Comparison of ENCODE assay signal across 8 cellular contexts in the genomic region with DNA sequence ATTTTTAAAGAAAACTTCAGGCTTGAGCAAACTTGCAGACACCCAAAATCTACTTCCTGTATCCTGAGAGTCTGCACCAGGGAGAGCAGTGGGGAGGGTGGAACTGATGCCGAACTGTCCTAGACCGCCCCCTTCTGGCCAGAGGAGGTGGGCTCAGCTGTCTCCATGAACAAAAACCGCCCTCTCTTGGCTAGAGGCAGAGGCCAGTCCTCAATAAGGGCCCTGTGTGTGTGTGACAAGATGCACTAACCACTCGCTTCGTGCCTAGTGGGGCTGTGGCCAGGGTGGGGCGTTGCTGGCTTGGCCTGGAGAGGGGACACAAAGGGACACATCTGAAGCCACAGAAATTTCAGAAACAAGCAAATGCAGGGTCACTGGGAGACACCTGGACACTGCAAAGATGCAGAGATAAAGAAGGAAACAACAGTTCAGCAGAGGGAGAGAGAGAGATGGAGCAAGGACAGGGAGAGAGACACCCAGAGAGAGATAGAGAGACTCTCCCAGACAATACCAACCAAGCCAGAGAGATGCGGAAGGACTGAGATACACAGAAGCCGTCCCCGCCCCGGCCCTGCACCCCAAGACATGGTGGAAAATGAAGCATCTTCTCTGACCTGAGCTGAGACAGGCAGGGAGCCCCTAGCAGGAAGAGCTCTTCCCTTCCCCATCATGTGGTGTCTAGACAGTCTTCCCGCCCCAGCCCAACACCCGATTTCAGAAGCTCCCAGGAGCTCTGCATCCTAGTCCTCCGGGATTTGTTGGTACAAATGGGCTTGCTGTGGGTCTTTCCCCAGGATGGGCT. TPM values are rescaled to one million over a fixed set of nuclear protein-coding genes. Genes with fewer than 3 reads are reported as not detected.
DNase-seq lines count a peak whose midpoint lies in the region; ATAC-seq, FAIRE-seq and TF ChIP-seq lines count a peak whose summit lies in the region.

No MANE protein-coding gene starts in this region.

- H3K27ac Mint-ChIP-seq in neural crest cell (ENCODE audit: unreplicated experiment) = no peak overlapping the region
- H3K27ac Mint-ChIP-seq in stimulated activated naive CD8-positive, alpha-beta T cell treated with anti-CD3 and anti-CD28 coated beads, Interleukin-15, amount 100 ng/mL, for 72 hours = peak overlapping the region; percentile 15 to 84

- no peaks in the 10 kb centered on the region for H3K36me3 ChIP-seq in PC-3 (ENCODE audit: low read depth, low read length)
- no peaks in the 10 kb centered on the region for H3K36me3 ChIP-seq in fibroblast of lung (ENCODE audit: control insufficient read depth, insufficient read depth, low read length)

- no peaks in the 10 kb centered on the region for H3K9me2 ChIP-seq in PC-3 (replicated peaks; ENCODE audit: low read length)

- no TSS peak for BruUV-seq in PC-3 (replicated peaks; lab: Mats Ljungman, UMichigan)

- no peaks in the 10 kb centered on the region for H3K27me3 Mint-ChIP-seq in neural crest cell (ENCODE audit: low read depth)
- H3K27me3 Mint-ChIP-seq in stimulated activated naive CD8-positive, alpha-beta T cell treated with anti-CD3 and anti-CD28 coated beads, Interleukin-15, amount 100 ng/mL, for 72 hours = peaks cover 28% of the 10 kb centered on the region

- no peaks in the 10 kb centered on the region for H3K9me3 Mint-ChIP-seq in neural crest cell
- no peaks in the 10 kb centered on the region for H3K9me3 Mint-ChIP-seq in stimulated activated naive CD8-positive, alpha-beta T cell treated with anti-CD3 and anti-CD28 coated beads, Interleukin-15, amount 100 ng/mL, for 72 hours

- FAIRE-seq in HTR-8/SVneo (lab: Jason Lieb, UNC) = peak; percentile 89

- H3K9ac ChIP-seq in PC-3 (ENCODE audit: low read length) (no peak overlapping the region), fibroblast of lung (ENCODE audit: insufficient read depth, low read length) (no peak overlapping the region)

- ATAC-seq in GM21526 (IDR thresholded peaks at IDR 0.05; ENCODE audit: low FRiP score, unreplicated experiment) = peak; percentile 99
- ATAC-seq in PC-3 = peak; percentile 99
- peak; percentile 99 for ATAC-seq in stimulated activated naive CD8-positive, alpha-beta T cell treated with anti-CD3 and anti-CD28 coated beads, Interleukin-15, amount 100 ng/mL, for 72 hours

- intact Hi-C loops in PC-3 (cut with micrococcal nuclease) = loop anchor here (1.0 to 10.0 kb wide), 5 partner anchors 55 to 481 kb away; no protein-coding TSS in a partner anchor

- no peak overlapping the region for H3K4me3 Mint-ChIP-seq in neural crest cell
- H3K4me3 Mint-ChIP-seq in stimulated activated naive CD8-positive, alpha-beta T cell treated with anti-CD3 and anti-CD28 coated beads, Interleukin-15, amount 100 ng/mL, for 72 hours = no peak overlapping the region

- CTCF ChIA-PET in PC-3 (lab: Charles Lee) = interaction anchor here (0.6 to 1.1 kb wide), 2 partner anchors 56 to 86 kb away, joined by 3 to 10 read pairs; no protein-coding TSS in a partner anchor

- H3K4me2 ChIP-seq in PC-3 (ENCODE audit: low read length) (no peak overlapping the region), fibroblast of lung (ENCODE audit: extremely low read depth, insufficient read depth, low read length) (no peak overlapping the region)

- H3K27me3 ChIP-seq in PC-3 (ENCODE audit: low read length) (no peaks in the 10 kb centered on the region), fibroblast of lung (ENCODE audit: control insufficient read depth, insufficient read depth, low read length) (peaks cover 9% of the 10 kb centered on the region)

- no peak overlapping the region for H3K27ac ChIP-seq in PC-3 (ENCODE audit: low read length)
- no peak overlapping the region for H3K27ac ChIP-seq in fibroblast of lung (ENCODE audit: insufficient read depth, low read length)

- H3K4me3 ChIP-seq in PC-3 (ENCODE audit: low read length) (no peak overlapping the region), fibroblast of lung (replicated peaks in 1 of 4; ENCODE audit: control extremely low read depth in 1 of 4, insufficient read depth in 1 of 4, low read depth in 3 of 4, low read length in 4 of 4) (no peak overlapping the region)

- H3K4me1 ChIP-seq in PC-3 (ENCODE audit: insufficient read depth, low read length) (peaks cover 28% of the 10 kb centered on the region), fibroblast of lung (ENCODE audit: control insufficient read depth, extremely low read depth, insufficient read depth, low read length) (no peaks in the 10 kb centered on the region)

- TF ChIP-seq CTCF in PC-3 (conservative IDR thresholded peaks at IDR 0.05; ENCODE audit: low read depth, low read length) (peak; percentile 99), fibroblast of lung (conservative IDR thresholded peaks at IDR 0.05 in 1 of 2, IDR thresholded peaks at IDR 0.05 in 1 of 2; ENCODE audit: low read depth in 1 of 2, low read length in 2 of 2) (peak; percentile 94 to 95), neural crest cell (conservative IDR thresholded peaks at IDR 0.05) (peak; percentile 93)

- H3F3A ChIP-seq in PC-3 (ENCODE audit: low read length, unreplicated experiment) = no peaks in the 10 kb centered on the region

- H3K36me3 Mint-ChIP-seq in neural crest cell (ENCODE audit: low read depth) = no peaks in the 10 kb centered on the region

- H2AFZ ChIP-seq in PC-3 (ENCODE audit: low read length) = 0 out of 2 replicates have a peak overlapping the region, but pooled peaks have one; percentile 40
- no peak overlapping the region for H2AFZ ChIP-seq in fibroblast of lung (ENCODE audit: low read length)

- POLR2A ChIA-PET in PC-3 (lab: Charles Lee; ENCODE audit: unreplicated experiment) = no interaction called here

- DNase-seq in DMS53 (lab: John Stamatoyannopoulos, UW) (peak; percentile 89), HTR-8/SVneo (ENCODE audit: insufficient read length, low spot score) (peak; percentile 96), PC-3 (peak; percentile 91), fibroblast of lung (ENCODE audit: low read depth in 2 of 2) (peak; percentile 60 to 76), neural crest cell (ENCODE audit: low read depth, low spot score) (peak; percentile 87)
- DNase-seq in activated T-cell treated with anti-CD3 and anti-CD28 coated beads, Interleukin-2, amount 50 U/mL, for 1 hour = peak; percentile 85
- peak; percentile 83 to 86 for DNase-seq in stimulated activated naive CD8-positive, alpha-beta T cell treated with anti-CD3 and anti-CD28 coated beads, Interleukin-15, amount 100 ng/mL, for 72 hours

- H4K20me1 ChIP-seq in PC-3 (ENCODE audit: low read length) (no peaks in the 10 kb centered on the region), fibroblast of lung (ENCODE audit: control insufficient read depth, extremely low read depth, insufficient read depth, low read length) (no peaks in the 10 kb centered on the region)

- H3K4me1 Mint-ChIP-seq in neural crest cell = peaks cover 14% of the 10 kb centered on the region
- H3K4me1 Mint-ChIP-seq in stimulated activated naive CD8-positive, alpha-beta T cell treated with anti-CD3 and anti-CD28 coated beads, Interleukin-15, amount 100 ng/mL, for 72 hours = peaks cover 20% of the 10 kb centered on the region

- H3K9me3 ChIP-seq in PC-3 (ENCODE audit: low read length) (no peaks in the 10 kb centered on the region), fibroblast of lung (ENCODE audit: control insufficient read depth, insufficient read depth, low read depth, low read length) (no peaks in the 10 kb centered on the region)

- no peaks in the 10 kb centered on the region for H3K79me2 ChIP-seq in PC-3 (ENCODE audit: low read length)
- H3K79me2 ChIP-seq in fibroblast of lung (ENCODE audit: control insufficient read depth, insufficient read depth, low read length) = no peaks in the 10 kb centered on the region

RNA-seq across cellular contexts. Expression of gene FXYD4, which starts 22.7 kb away (rescaled TPM):
- total RNA-seq in PC-3 (2014; rRNA removed) (not detected in 2 replicates), fibroblast of lung (not detected in 2 replicates), neural crest cell (not detected in 2 replicates)
- polyA plus RNA-seq in fibroblast of lung = not detected in 2 replicates
- not detected in 2 replicates for polyA plus RNA-seq in fibroblast of lung (2012)
- polyA minus RNA-seq in fibroblast of lung (ENCODE audit: low replicate concordance) = not detected in 2 replicates
